7 cellular contexts compared by ENCODE assay signal in the genomic region with DNA sequence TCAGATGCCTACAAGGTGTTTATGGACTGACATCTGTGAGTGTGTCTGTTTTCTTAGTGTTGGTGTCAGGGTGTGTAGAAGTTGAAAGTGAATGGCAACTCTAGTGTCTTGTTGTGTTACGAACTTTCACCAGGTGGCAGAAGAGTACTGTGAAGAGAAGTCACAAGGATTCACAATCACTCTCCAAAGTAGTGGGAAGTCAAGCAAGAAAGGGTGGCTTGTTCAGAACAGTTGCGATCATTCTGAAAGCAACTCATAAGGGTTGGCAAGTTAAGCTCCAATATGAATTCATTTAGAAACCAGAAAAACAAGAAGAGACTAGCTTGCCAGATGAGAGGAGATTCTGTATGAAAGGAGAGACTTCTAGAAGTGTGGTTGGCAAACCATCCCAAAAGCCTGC.
DNase-seq lines count a peak whose midpoint lies in the region; ATAC-seq and TF ChIP-seq lines count a peak whose summit lies in the region.

No MANE protein-coding gene starts in this region.

- intact Hi-C loops in adrenal gland (cut with DNase I) = loop anchor here (5.0 to 10.0 kb wide), 3 partner anchors 80 to 460 kb away; partner anchors contain the start of gene TNFSF4 (in 1 of the 2)

- ATAC-seq in GM19023 (IDR thresholded peaks at IDR 0.05; ENCODE audit: unreplicated experiment) (peak; percentile 60), HG03095 (IDR thresholded peaks at IDR 0.05; ENCODE audit: unreplicated experiment) (peak; percentile 67)

- no peak overlapping the region for H3K4me3 ChIP-seq in adrenal gland

- H3K4me1 ChIP-seq in adrenal gland (replicated peaks in 1 of 2) = peaks cover 0 to 18% of the 10 kb centered on the region in 2 donors

- DNase-seq in DMS53 treated with DMSO at 0.1 percent for 48 hours (lab: John Stamatoyannopoulos, UW; ENCODE audit: unreplicated experiment) (peak; percentile 60), NCI-H748 treated with DMSO at 0.1 percent for 48 hours (lab: John Stamatoyannopoulos, UW) (peak; percentile 13), adrenal gland (peak in 5 of 7 donors; percentile 25 to 45 (median 36)), iPS DF 19.7 (ENCODE audit: low read depth, low spot score) (peak; percentile 25)
- peak; percentile 42 for DNase-seq in stimulated activated CD4-positive, alpha-beta T cell treated with anti-CD3 and anti-CD28 coated beads, Interleukin-2, amount 100 ng/mL, for 4 hours (ENCODE audit: low read depth)

- no peak for TF ChIP-seq POLR2A in adrenal gland (IDR thresholded peaks at IDR 0.05)

- TF ChIP-seq CTCF in adrenal gland (IDR thresholded peaks at IDR 0.05) = peak; percentile 40 to 80 (median 63)

- H3K27me3 ChIP-seq in adrenal gland = peaks cover 11% of the 10 kb centered on the region

- no peaks in the 10 kb centered on the region for H3K36me3 ChIP-seq in adrenal gland (replicated peaks in 1 of 2)

- no peak overlapping the region for H3K27ac ChIP-seq in adrenal gland

- no peaks in the 10 kb centered on the region for H3K9me3 ChIP-seq in adrenal gland (replicated peaks in 1 of 3)

- 23 to 41% (median 35%) methylated on average over 2 of the region's 2 CpGs for WGBS in adrenal gland, 4 donors
